8 cellular contexts compared by ENCODE assay signal in the genomic region with DNA sequence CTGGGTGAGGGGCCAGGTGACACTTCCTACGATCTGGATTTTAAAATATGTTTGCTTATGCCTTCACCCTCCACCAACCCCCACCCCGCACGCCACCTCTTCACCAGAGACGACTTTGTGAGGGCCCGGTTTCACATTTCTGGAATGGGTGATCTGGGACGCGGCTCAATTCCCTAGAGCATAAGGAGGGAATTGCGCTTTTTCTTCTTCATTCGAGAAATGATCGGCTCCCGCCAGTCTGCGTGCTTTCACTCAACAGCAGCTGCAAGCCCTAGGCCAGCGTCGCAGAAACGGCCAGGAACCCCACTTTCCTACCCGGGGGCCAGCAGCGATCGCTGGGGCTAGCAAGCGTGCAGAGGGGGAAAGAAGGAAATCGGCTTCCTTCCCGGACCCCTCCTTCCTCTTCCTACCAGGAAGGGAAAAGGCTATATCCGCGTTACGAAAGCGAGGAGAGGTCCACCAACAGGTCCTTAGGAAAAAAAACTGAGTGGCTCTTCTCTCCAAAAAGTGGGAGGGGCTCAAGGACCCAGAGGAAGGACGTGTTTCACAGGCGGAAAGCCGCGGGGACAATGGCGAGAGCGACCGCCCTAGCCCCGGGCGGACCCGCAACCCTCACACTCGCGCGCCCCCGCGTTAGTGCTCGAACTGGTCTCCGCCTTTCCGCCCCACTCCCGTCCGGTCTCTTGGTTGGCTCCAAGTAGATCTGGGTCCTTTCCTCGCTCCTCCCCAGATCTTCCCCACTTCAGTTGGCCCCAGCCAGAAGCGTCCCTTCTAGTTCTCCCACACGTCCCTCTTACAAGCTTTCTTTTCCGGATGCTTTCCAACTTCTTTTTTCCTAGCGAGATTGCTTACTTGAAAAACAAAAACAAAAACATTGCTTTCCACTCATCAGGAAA. TPM values are rescaled to one million over a fixed set of nuclear protein-coding genes. Genes with fewer than 3 reads are reported as not detected.
DNase-seq lines count a peak whose midpoint lies in the region; ATAC-seq and TF ChIP-seq lines count a peak whose summit lies in the region.

No MANE protein-coding gene starts in this region.

- no peaks in the 10 kb centered on the region for H3K36me3 Mint-ChIP-seq in activated CD4-positive, alpha-beta memory T cell treated with anti-CD3 and anti-CD28 coated beads, Interleukin-2, amount 10 ng/mL, durations not matched to agents 7 days and 5 days (ENCODE audit: low read depth)

- H3K4me3 ChIP-seq in AG04450 (ENCODE audit: low read depth, low read length) (peak overlapping the region; percentile 99), HEK293 (ENCODE audit: low read depth, low read length) (peak overlapping the region; percentile 90), fibroblast of pulmonary artery (replicated peaks; ENCODE audit: low read depth, low read length) (peak overlapping the region; percentile 84), mucosa of stomach (ENCODE audit: low read length) (peak overlapping the region; percentile 53), urinary bladder (ENCODE audit: low read depth, low read length) (peak overlapping the region; percentile 79)

- H3K9ac ChIP-seq in mucosa of stomach (ENCODE audit: low read length): peak overlapping the region; percentile 79

- peaks cover 66% of the 10 kb centered on the region for H3K27me3 Mint-ChIP-seq in activated CD4-positive, alpha-beta memory T cell treated with anti-CD3 and anti-CD28 coated beads, Interleukin-2, amount 10 ng/mL, durations not matched to agents 7 days and 5 days

- POLR2A ChIA-PET in AG04450 (lab: Yijun Ruan, JAX) (interaction anchor here (0.6 to 1.8 kb wide), 4 partner anchors 31 to 1265 kb away, joined by 3 to 4 read pairs (median 3); no protein-coding TSS in a partner anchor), HEK293 (lab: Yijun Ruan, JAX) (interaction anchor here (0.6 to 3.9 kb wide), 14 partner anchors 10 to 1900 kb away, joined by 3 to 34 read pairs (median 7); a partner anchor contains a TSS)
- POLR2A ChIA-PET in activated CD4-positive, alpha-beta memory T cell treated with anti-CD3 and anti-CD28 coated beads, Interleukin-2, amount 10 ng/mL, durations not matched to agents 7 days and 5 days (lab: Charles Lee): no interaction called here

- H3K4me1 Mint-ChIP-seq in activated CD4-positive, alpha-beta memory T cell treated with anti-CD3 and anti-CD28 coated beads, Interleukin-2, amount 10 ng/mL, durations not matched to agents 7 days and 5 days: peaks cover 28% of the 10 kb centered on the region

- CTCF ChIA-PET in AG04450 (lab: Charles Lee) (interaction anchor here (0.6 to 3.3 kb wide), 7 partner anchors 12 to 1964 kb away, joined by 3 to 38 read pairs (median 4); no protein-coding TSS in a partner anchor), HEK293 (lab: Yijun Ruan, JAX) (interaction anchor here (0.6 to 3.3 kb wide), 20 partner anchors 8 to 1898 kb away, joined by 3 to 37 read pairs (median 3); no protein-coding TSS in a partner anchor)
- CTCF ChIA-PET in activated CD4-positive, alpha-beta memory T cell treated with anti-CD3 and anti-CD28 coated beads, Interleukin-2, amount 10 ng/mL, durations not matched to agents 7 days and 5 days (lab: Charles Lee): no interaction called here

- peaks cover 9 to 23% of the 10 kb centered on the region in 2 experiments for H3K36me3 ChIP-seq in HEK293 (ENCODE audit: control insufficient read depth in 2 of 2, insufficient read depth in 1 of 2, low read length in 2 of 2)
- no peaks in the 10 kb centered on the region for H3K36me3 ChIP-seq in mucosa of stomach (ENCODE audit: control insufficient read depth, insufficient read depth, low read length)
- no peaks in the 10 kb centered on the region for H3K36me3 ChIP-seq in urinary bladder (ENCODE audit: insufficient read depth)

- H3K27ac ChIP-seq in AG04450 (ENCODE audit: low read depth, low read length) (peak overlapping the region; percentile 94), HEK293 (ENCODE audit: extremely low read depth, low read depth, low read length) (peak overlapping the region; percentile 99), urinary bladder (ENCODE audit: low read depth) (peak overlapping the region; percentile 83)

- H3K27me3 ChIP-seq in AG04450 (ENCODE audit: control insufficient read depth, insufficient read depth, low read length): no peaks in the 10 kb centered on the region
- peaks cover 45% of the 10 kb centered on the region for H3K27me3 ChIP-seq in mucosa of stomach (ENCODE audit: control insufficient read depth, insufficient read depth, low read length)

- TF ChIP-seq CTCF in AG04450 (IDR thresholded peaks at IDR 0.05; ENCODE audit: low read depth, low read length) (peak; percentile 37), HEK293 (tag by site-specific recombination; IDR thresholded peaks at IDR 0.05) (peak; percentile 22; the same call in 1 of the 2 replicates), fibroblast of pulmonary artery (IDR thresholded peaks at IDR 0.05; ENCODE audit: low read length, missing control alignments) (peak; percentile 19)

- no peak for ATAC-seq in GM18511 (IDR thresholded peaks at IDR 0.05; ENCODE audit: unreplicated experiment)

- peak overlapping the region; percentile 59 for H3K4me3 Mint-ChIP-seq in activated CD4-positive, alpha-beta memory T cell treated with anti-CD3 and anti-CD28 coated beads, Interleukin-2, amount 10 ng/mL, durations not matched to agents 7 days and 5 days

- H3K9me3 ChIP-seq in AG04450 (ENCODE audit: control insufficient read depth, insufficient read depth, low read length) (no peaks in the 10 kb centered on the region; the same call in 1 of the 2 replicates), HEK293 (ENCODE audit: control insufficient read depth, insufficient read depth, low read depth, low read length) (no peaks in the 10 kb centered on the region), mucosa of stomach (ENCODE audit: control insufficient read depth, low read length) (peaks cover 4% of the 10 kb centered on the region)

- H3K9me3 Mint-ChIP-seq in activated CD4-positive, alpha-beta memory T cell treated with anti-CD3 and anti-CD28 coated beads, Interleukin-2, amount 10 ng/mL, durations not matched to agents 7 days and 5 days: no peaks in the 10 kb centered on the region

- under 1% methylated on average over 50 of the region's 50 CpGs for WGBS in urinary bladder

- DNase-seq in AG04450 (ENCODE audit: low read depth, low spot score) (no peak), fibroblast of pulmonary artery (ENCODE audit: low read depth) (peak; percentile 82), NK-92 (lab: John Stamatoyannopoulos, UW; ENCODE audit: unreplicated experiment) (no peak)
- DNase-seq in activated CD4-positive, alpha-beta memory T cell treated with anti-CD3 and anti-CD28 coated beads, Interleukin-2, amount 10 ng/mL, durations not matched to agents 7 days and 5 days: no peak

- H3K4me1 ChIP-seq in HEK293 (ENCODE audit: control insufficient read depth, insufficient read depth, low read length) (no peaks in the 10 kb centered on the region; the same call in 1 of the 2 replicates), mucosa of stomach (ENCODE audit: control insufficient read depth, insufficient read depth, low read length) (peaks cover 25% of the 10 kb centered on the region), urinary bladder (ENCODE audit: insufficient read depth) (no peaks in the 10 kb centered on the region)

- H3K27ac Mint-ChIP-seq in activated CD4-positive, alpha-beta memory T cell treated with anti-CD3 and anti-CD28 coated beads, Interleukin-2, amount 10 ng/mL, durations not matched to agents 7 days and 5 days: no peak overlapping the region

TF ChIP-seq in HEK293, 187 proteins besides CTCF, POLR2A, EP300 and RAD21 (continues in another document):
- TF ChIP-seq ZBTB1 (tag by site-specific recombination; IDR thresholded peaks at IDR 0.05) (no peak), ZNF776 (tag by site-specific recombination; IDR thresholded peaks at IDR 0.05; ENCODE audit: borderline replicate concordance) (no peak), ZSCAN23 (tag by site-specific recombination; IDR thresholded peaks at IDR 0.05) (no peak)
- TF ChIP-seq, protein P1, sequence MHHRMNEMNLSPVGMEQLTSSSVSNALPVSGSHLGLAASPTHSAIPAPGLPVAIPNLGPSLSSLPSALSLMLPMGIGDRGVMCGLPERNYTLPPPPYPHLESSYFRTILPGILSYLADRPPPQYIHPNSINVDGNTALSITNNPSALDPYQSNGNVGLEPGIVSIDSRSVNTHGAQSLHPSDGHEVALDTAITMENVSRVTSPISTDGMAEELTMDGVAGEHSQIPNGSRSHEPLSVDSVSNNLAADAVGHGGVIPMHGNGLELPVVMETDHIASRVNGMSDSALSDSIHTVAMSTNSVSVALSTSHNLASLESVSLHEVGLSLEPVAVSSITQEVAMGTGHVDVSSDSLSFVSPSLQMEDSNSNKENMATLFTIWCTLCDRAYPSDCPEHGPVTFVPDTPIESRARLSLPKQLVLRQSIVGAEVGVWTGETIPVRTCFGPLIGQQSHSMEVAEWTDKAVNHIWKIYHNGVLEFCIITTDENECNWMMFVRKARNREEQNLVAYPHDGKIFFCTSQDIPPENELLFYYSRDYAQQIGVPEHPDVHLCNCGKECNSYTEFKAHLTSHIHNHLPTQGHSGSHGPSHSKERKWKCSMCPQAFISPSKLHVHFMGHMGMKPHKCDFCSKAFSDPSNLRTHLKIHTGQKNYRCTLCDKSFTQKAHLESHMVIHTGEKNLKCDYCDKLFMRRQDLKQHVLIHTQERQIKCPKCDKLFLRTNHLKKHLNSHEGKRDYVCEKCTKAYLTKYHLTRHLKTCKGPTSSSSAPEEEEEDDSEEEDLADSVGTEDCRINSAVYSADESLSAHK (tag by site-specific recombination; IDR thresholded peaks at IDR 0.05): no peak
- TF ChIP-seq, protein P2, sequence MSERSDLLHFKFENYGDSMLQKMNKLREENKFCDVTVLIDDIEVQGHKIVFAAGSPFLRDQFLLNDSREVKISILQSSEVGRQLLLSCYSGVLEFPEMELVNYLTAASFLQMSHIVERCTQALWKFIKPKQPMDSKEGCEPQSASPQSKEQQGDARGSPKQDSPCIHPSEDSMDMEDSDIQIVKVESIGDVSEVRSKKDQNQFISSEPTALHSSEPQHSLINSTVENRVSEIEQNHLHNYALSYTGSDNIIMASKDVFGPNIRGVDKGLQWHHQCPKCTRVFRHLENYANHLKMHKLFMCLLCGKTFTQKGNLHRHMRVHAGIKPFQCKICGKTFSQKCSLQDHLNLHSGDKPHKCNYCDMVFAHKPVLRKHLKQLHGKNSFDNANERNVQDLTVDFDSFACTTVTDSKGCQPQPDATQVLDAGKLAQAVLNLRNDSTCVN (tag by site-specific recombination; optimal IDR thresholded peaks at IDR 0.05): peak; percentile 89

RNA-seq across cellular contexts. Expression of a gene that starts 1.1 kb away (rescaled TPM):
- 309 and 332 TPM in 2 replicates for polyA plus RNA-seq in AG04450 (2011; rRNA removed)
- 817 and 976 TPM in 2 replicates for polyA minus RNA-seq in AG04450 (2011; rRNA and poly(A)+ RNA removed)
- 1 to 10 TPM; 1.2 to 1.4 TPM for total RNA-seq in activated CD4-positive, alpha-beta memory T cell treated with anti-CD3 and anti-CD28 coated beads, Interleukin-2, amount 10 ng/mL, durations not matched to agents 7 days and 5 days
- 96.6 TPM for total RNA-seq in urinary bladder
- polyA plus RNA-seq in urinary bladder: 299 TPM

Comparison
In these comparisons a context has a peak if more than half of its experiments do, and no peak if none do; other contexts are left out.
1. RNA of a gene that starts 1.1 kb away (total RNA-seq): 96.6 TPM in urinary bladder (single experiment); 1.2 to 1.4 TPM in activated CD4-positive, alpha-beta memory T cell treated with anti-CD3 and anti-CD28 coated beads, Interleukin-2, amount 10 ng/mL, durations not matched to agents 7 days and 5 days; every median in the first group is over 10 times any median in the second.
2. Peak in every context shown above with its lines, with median percentiles within 50 percentile points of each other: H3K27ac ChIP-seq, H3K4me3 ChIP-seq and CTCF ChIP-seq.